Comparison of ENCODE assay signal across 8 cellular contexts in the genomic region with DNA sequence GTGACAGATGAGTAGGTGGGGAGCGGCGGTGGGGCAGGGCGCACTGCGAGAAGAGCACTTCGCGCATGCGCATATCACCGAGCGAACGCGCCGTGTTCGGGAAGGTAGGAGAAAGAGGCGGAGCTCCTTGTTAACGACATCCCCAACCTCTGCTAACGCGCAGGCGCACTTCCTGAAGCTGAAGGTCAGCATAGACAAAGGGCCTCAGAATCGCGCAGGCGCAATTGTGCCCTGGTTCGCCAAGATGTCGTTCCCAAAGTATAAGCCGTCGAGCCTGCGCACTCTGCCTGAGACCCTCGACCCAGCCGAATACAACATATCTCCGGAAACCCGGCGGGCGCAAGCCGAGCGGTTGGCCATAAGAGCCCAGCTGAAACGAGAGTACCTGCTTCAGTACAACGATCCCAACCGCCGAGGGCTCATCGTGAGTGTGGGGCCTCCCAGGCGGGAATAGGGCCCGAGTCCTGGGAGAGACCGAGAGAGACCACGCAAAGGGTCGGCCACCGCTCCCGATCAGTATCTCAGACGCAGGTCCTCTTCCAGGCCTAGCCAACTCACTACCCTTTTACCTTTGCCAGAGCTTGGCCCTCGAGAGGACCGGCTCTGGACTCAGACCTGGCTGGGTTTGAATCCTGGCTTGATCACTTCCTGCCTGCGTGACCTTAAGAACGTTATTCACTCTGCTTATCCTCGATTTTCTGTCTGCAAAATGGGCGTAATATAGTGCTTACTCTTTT. TPM values are rescaled to one million over a fixed set of nuclear protein-coding genes. Genes with fewer than 3 reads are reported as not detected.
DNase-seq lines count a peak whose midpoint lies in the region; ATAC-seq and FAIRE-seq lines count a peak whose summit lies in the region.

TSS of gene NDUFB4 (plus strand) at position 221 of the 737 bp plus-strand sequence. CDS start at position 245, 24 bp downstream.

- H3K9me3 Mint-ChIP-seq in activated T-cell treated with anti-CD3 and anti-CD28 coated beads, Interleukin-2, amount 50 U/mL, for 72 hours = no peaks in the 10 kb centered on the region

- ATAC-seq in GM21786 (IDR thresholded peaks at IDR 0.05; ENCODE audit: unreplicated experiment) = peak; percentile 91
- peak; percentile 96 to 97 for ATAC-seq in activated T-cell treated with anti-CD3 and anti-CD28 coated beads, Interleukin-2, amount 50 U/mL, for 72 hours (replicated peaks in 1 of 2)
- ATAC-seq in esophagus mucosa = peak; percentile 100

- peak within 1 kb of the TSS; percentile 92 to 95 for H3K4me3 ChIP-seq in muscle layer of colon (ENCODE audit: low read depth in 1 of 2, low read length in 2 of 2)

- peak within 1 kb of the TSS; percentile 98 for H3K9ac ChIP-seq in muscle layer of colon (ENCODE audit: low read length)

- H3K27me3 ChIP-seq in muscle layer of colon (ENCODE audit: control insufficient read depth in 1 of 2, insufficient read depth in 2 of 2, low read length in 2 of 2) = no peaks in the 10 kb centered on the region

- H3K36me3 ChIP-seq in KOPT-K1 (ENCODE audit: insufficient read depth, low read length) (peaks cover 36% of the 10 kb centered on the region), muscle layer of colon (ENCODE audit: insufficient read depth, low read length) (peaks cover 15% of the 10 kb centered on the region)

- H3K27me3 Mint-ChIP-seq in activated T-cell treated with anti-CD3 and anti-CD28 coated beads, Interleukin-2, amount 50 U/mL, for 72 hours (ENCODE audit: low read depth) = no peaks in the 10 kb centered on the region

- DNase-seq in DMS79 (lab: John Stamatoyannopoulos, UW) = peak; percentile 98
- DNase-seq in RCC 7860 (ENCODE audit: low spot score) = peak; percentile 99
- peak; percentile 94 to 96 for DNase-seq in activated T-cell treated with anti-CD3 and anti-CD28 coated beads, Interleukin-2, amount 50 U/mL, for 72 hours
- DNase-seq in stimulated activated CD8-positive, alpha-beta memory T cell treated with anti-CD3 and anti-CD28 coated beads, Interleukin-7, amount 100 ng/mL, for 24 hours (ENCODE audit: low read depth) = peak; percentile 92

- peaks cover 37% of the 10 kb centered on the region for H3K4me1 ChIP-seq in muscle layer of colon (ENCODE audit: insufficient read depth, low read length)

- peaks cover 0 to 2% of the 10 kb centered on the region in 2 donors for H3K36me3 Mint-ChIP-seq in activated T-cell treated with anti-CD3 and anti-CD28 coated beads, Interleukin-2, amount 50 U/mL, for 72 hours (ENCODE audit: insufficient read depth in 2 of 2)

- H3K27ac Mint-ChIP-seq in activated T-cell treated with anti-CD3 and anti-CD28 coated beads, Interleukin-2, amount 50 U/mL, for 72 hours = peak within 1 kb of the TSS; percentile 95

- peak; percentile 95 for FAIRE-seq in RCC 7860 (lab: Jason Lieb, UNC)

- no peaks in the 10 kb centered on the region for H3K9me3 ChIP-seq in KOPT-K1 (ENCODE audit: insufficient read depth, low read length, poor library complexity, severe bottlenecking)
- H3K9me3 ChIP-seq in muscle layer of colon (ENCODE audit: low read length) = no peaks in the 10 kb centered on the region

- peak within 1 kb of the TSS; percentile 88 to 94 for H3K4me3 Mint-ChIP-seq in activated T-cell treated with anti-CD3 and anti-CD28 coated beads, Interleukin-2, amount 50 U/mL, for 72 hours

- H3K27ac ChIP-seq in KOPT-K1 (ENCODE audit: low read depth, low read length, poor library complexity, severe bottlenecking) (peak within 1 kb of the TSS; percentile 91), muscle layer of colon (ENCODE audit: low read depth, low read length) (peak within 1 kb of the TSS; percentile 91)

- peaks cover 10% of the 10 kb centered on the region for H3K4me1 Mint-ChIP-seq in activated T-cell treated with anti-CD3 and anti-CD28 coated beads, Interleukin-2, amount 50 U/mL, for 72 hours (ENCODE audit: low read depth)

RNA-seq across cellular contexts. Expression of gene NDUFB4, which starts in this region (rescaled TPM):
- 100 to 1,000 TPM in 1 of 2 donors, 10 to 100 TPM in 1; 97.1 to 106 TPM for total RNA-seq in activated T-cell treated with anti-CD3 and anti-CD28 coated beads, Interleukin-2, amount 50 U/mL, for 72 hours
- 131 TPM for total RNA-seq in esophagus mucosa

Comparison
In these comparisons a context has a peak if more than half of its experiments do, and no peak if none do; other contexts are left out.
1. Peak in every context shown above with its lines: DNase-seq, ATAC-seq, H3K4me3 ChIP-seq and H3K27ac ChIP-seq.